In the genomic region with DNA sequence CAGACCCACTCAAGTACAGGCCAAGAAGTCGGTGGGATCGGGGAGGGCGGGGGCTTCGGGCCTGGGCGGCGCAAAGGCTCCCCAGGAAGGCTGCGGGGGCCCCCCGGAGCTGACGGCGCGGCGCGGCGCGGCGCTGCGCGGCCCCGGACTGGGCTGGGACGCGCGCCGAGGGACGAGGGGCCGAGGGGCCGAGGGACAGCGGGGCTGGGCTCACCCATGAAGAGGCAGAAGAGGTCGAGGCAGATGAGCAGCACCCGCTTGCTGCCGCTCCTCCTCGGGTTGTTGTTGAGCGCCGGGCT, we compare ENCODE assay signal across 8 cellular contexts. TPM values are rescaled to one million over a fixed set of nuclear protein-coding genes. Genes with fewer than 3 reads are reported as not detected.
DNase-seq lines count a peak whose midpoint lies in the region; ATAC-seq, FAIRE-seq and TF ChIP-seq lines count a peak whose summit lies in the region.

No MANE protein-coding gene starts in this region.

- intact Hi-C loops in pancreas (cut with DNase I), result loop anchor here in 1 of 3 donors (10.0 kb wide), 2 partner anchors 54 to 164 kb away; no protein-coding TSS in a partner anchor

- DNase-seq in GM20000 (ENCODE audit: low spot score), result peak; percentile 33
- DNase-seq in SK-MEL-5 (ENCODE audit: low read depth, low spot score), result peak; percentile 8
- DNase-seq in foreskin fibroblast, result peak in 1 of 2 donors; percentile 59
- peak in 3 of 6 donors; percentile 47 to 74 (median 51) for DNase-seq in pancreas
- DNase-seq in OCI-M1 (lab: John Stamatoyannopoulos, UW), result no peak
- DNase-seq in T1000 (lab: John Stamatoyannopoulos, UW), result no peak
- DNase-seq in activated CD8-positive, alpha-beta memory T cell treated with anti-CD3 and anti-CD28 coated beads, Interleukin-2, amount 50 U/mL, for 4 hours, result no peak
- no peak for DNase-seq in stimulated activated CD4-positive, alpha-beta T cell treated with anti-CD3 and anti-CD28 coated beads, Interleukin-4, amount 100 ng/mL, for 1 hour

- peak overlapping the region; percentile 84 to 95 (median 93) for H3K27ac ChIP-seq in pancreas

- no peak for FAIRE-seq in pancreas (lab: Jason Lieb, UNC)

- peak overlapping the region; percentile 79 to 99 for H3K4me3 ChIP-seq in foreskin fibroblast (ENCODE audit: low read depth in 1 of 2, low read length in 2 of 2)
- H3K4me3 ChIP-seq in pancreas, result peak overlapping the region; percentile 74 to 98 (median 91)

- no peaks in the 10 kb centered on the region for H3K36me3 ChIP-seq in pancreas

- peaks cover 6 to 49% (median 23%) of the 10 kb centered on the region in 3 donors for H3K4me1 ChIP-seq in pancreas

- ATAC-seq in pancreas, result peak; percentile 48 to 61 (median 58)

- WGBS in pancreas, 2 donors, result 1% methylated on average over 16 to 33 of the region's 33 CpGs

- H3K27me3 ChIP-seq in pancreas, result no peaks in the 10 kb centered on the region

- in situ Hi-C loops in SK-MEL-5 (cut with HindIII; ENCODE audit: low pct_unique_long_range_greater_than_20kb, low sequenced_read_pairs), result no loop called here

- H3K9me3 ChIP-seq in pancreas, result no peaks in the 10 kb centered on the region

- no peak for TF ChIP-seq CTCF in GM20000 (IDR thresholded peaks at IDR 0.05; ENCODE audit: extremely low read depth, missing control alignments)
- no peak for TF ChIP-seq CTCF in foreskin fibroblast (IDR thresholded peaks at IDR 0.05; ENCODE audit: low read depth, low read length)
- no peak for TF ChIP-seq CTCF in pancreas (IDR thresholded peaks at IDR 0.05)

RNA-seq across cellular contexts. Expression of a gene that starts 0.8 kb away (rescaled TPM):
- total RNA-seq in SK-MEL-5 (2014; rRNA removed; shearing (Covaris generic)), result 26.5 and 26.7 TPM in 2 replicates
- polyA plus RNA-seq in SK-MEL-5 (2015; cell fraction: cytosol; rRNA removed), result 28.1 and 42.2 TPM in 2 replicates
- polyA plus RNA-seq in SK-MEL-5 (2015; cell fraction: nucleus; rRNA removed), result 15.1 and 17.5 TPM in 2 replicates
- 10 to 100 TPM; 14.6 to 29.6 (median 21.8) TPM for total RNA-seq in pancreas
- 10 to 100 TPM in 1 of 2 donors, 1 to 10 TPM in 1; 5.5 to 13.7 TPM for polyA plus RNA-seq in pancreas

Comparison
In these comparisons a context has a peak if more than half of its experiments do, and no peak if none do; other contexts are left out.
1. DNase-seq: peak in GM20000 (single experiment) and SK-MEL-5 (single experiment); none in OCI-M1 (single experiment), T1000 (single experiment), activated CD8-positive, alpha-beta memory T cell treated with anti-CD3 and anti-CD28 coated beads, Interleukin-2, amount 50 U/mL, for 4 hours (single experiment) and stimulated activated CD4-positive, alpha-beta T cell treated with anti-CD3 and anti-CD28 coated beads, Interleukin-4, amount 100 ng/mL, for 1 hour (single experiment).